ENCODE assay signal across 19 cellular contexts in genomic region chr2:163715199-163715598, GRCh38. TPM values are rescaled to one million over a fixed set of nuclear protein-coding genes. Genes with fewer than 3 reads are reported as not detected.
DNase-seq lines count a peak whose midpoint lies in the region; ATAC-seq, FAIRE-seq and TF ChIP-seq lines count a peak whose summit lies in the region.
"Had no signal": no experiment of that assay in that cellular context is flagged by ENCODE, and none has a peak within 500 bp of the region (broad histone marks: within the 10 kb centered on the region; RNA-seq: fewer than 3 reads in every experiment).

No MANE protein-coding gene starts in this region.

- CTCF ChIA-PET in H1 (lab: Charles Lee; ENCODE audit: partially characterized antibody), result interaction anchor here (0.6 to 0.9 kb wide), 2 partner anchors 8 to 14 kb away, joined by 3 read pairs; no protein-coding TSS in a partner anchor

- H2AK5ac ChIP-seq in H1 (ENCODE audit: low read depth, low read length), result no peak overlapping the region

- no peaks in the 10 kb centered on the region for H3K36me3 ChIP-seq in H1 (ENCODE audit: control insufficient read depth in 2 of 4, insufficient read depth in 4 of 4, low read length in 3 of 4)
- H3K36me3 ChIP-seq in neural progenitor cell, result no peaks in the 10 kb centered on the region
- H3K36me3 ChIP-seq: SJSA1 had no signal

- H3K9me3 ChIP-seq in H1 (ENCODE audit: insufficient read depth in 2 of 2, low read depth in 1 of 2, low read length in 1 of 2) (no peaks in the 10 kb centered on the region), neural progenitor cell (ENCODE audit: low read depth) (no peaks in the 10 kb centered on the region)
- H3K9me3 ChIP-seq: SJSA1 had no signal

- no peak overlapping the region for H3K23ac ChIP-seq in H1 (ENCODE audit: insufficient read length)

- H3F3A ChIP-seq in neural progenitor cell (ENCODE audit: low read depth), result peaks cover 25% of the 10 kb centered on the region

- TF ChIP-seq CTCF in H1 (IDR thresholded peaks at IDR 0.05; ENCODE audit: control extremely low read depth in 1 of 3, insufficient read depth in 1 of 3, low read depth in 1 of 3, low read length in 3 of 3) (no peak), neural progenitor cell (IDR thresholded peaks at IDR 0.05) (no peak)

- TF ChIP-seq RAD21 in H1 (IDR thresholded peaks at IDR 0.05 in 1 of 2, conservative IDR thresholded peaks at IDR 0.05 in 1 of 2; ENCODE audit: low read depth in 2 of 2, low read length in 2 of 2), result no peak

- no peak overlapping the region for H3K27ac ChIP-seq in H1 (ENCODE audit: low read depth, low read length)
- peak overlapping the region; percentile 84 for H3K27ac ChIP-seq in neural progenitor cell
- H3K27ac ChIP-seq: GM23248, SJSA1 had no signal

- FAIRE-seq in H1 (lab: Jason Lieb, UNC), result no peak
- FAIRE-seq: GM19239 had no signal

- H3K27me3 ChIP-seq in H1 (replicated peaks in 1 of 4; ENCODE audit: control insufficient read depth in 3 of 4, extremely low read depth in 1 of 4, insufficient read depth in 3 of 4, low read length in 3 of 4), result no peaks in the 10 kb centered on the region; a peak in 1 of 7 replicates
- H3K27me3 ChIP-seq in neural progenitor cell, result no peaks in the 10 kb centered on the region
- H3K27me3 ChIP-seq: SJSA1 had no signal

- no peak for ATAC-seq in HG03520 (IDR thresholded peaks at IDR 0.05; ENCODE audit: unreplicated experiment)

- no peak overlapping the region for H4K91ac ChIP-seq in H1 (replicated peaks; ENCODE audit: insufficient read length, low read length)

- 88% methylated on average over 8 of the region's 8 CpGs; no CpG with 5 or more reads in 1 of the 2 experiments for WGBS in H1 (ENCODE audit: extremely low coverage in 1 of 2, insufficient coverage in 1 of 2, insufficient read length in 1 of 2, insufficient replicate concordance in 2 of 2, low coverage in 1 of 2, low lambda C conversion rate in 2 of 2, missing lambda C conversion rate in 1 of 2), 2 experiments

- no peak overlapping the region for H2BK20ac ChIP-seq in H1 (ENCODE audit: low read length)

- peaks cover 10 to 11% of the 10 kb centered on the region in 2 experiments for H4K20me1 ChIP-seq in H1 (replicated peaks in 1 of 2; ENCODE audit: control insufficient read depth in 1 of 2, insufficient read depth in 2 of 2, low read length in 2 of 2)
- peaks cover 9% of the 10 kb centered on the region for H4K20me1 ChIP-seq in neural progenitor cell (ENCODE audit: low read depth)

- POLR2A ChIA-PET in H1 (lab: Charles Lee; ENCODE audit: partially characterized antibody), result no interaction called here

- H3K18ac ChIP-seq in H1 (ENCODE audit: extremely low read depth, low read length), result no peak overlapping the region

- H3K9ac ChIP-seq in H1 (replicated peaks in 1 of 4; ENCODE audit: extremely low read depth in 1 of 4, low read depth in 3 of 4, low read length in 3 of 4), result no peak overlapping the region; a peak in 1 of 7 replicates
- no peak overlapping the region for H3K9ac ChIP-seq in neural progenitor cell
- H3K9ac ChIP-seq: GM23248 had no signal

- peak overlapping the region; percentile 30 for H4K5ac ChIP-seq in H1 (ENCODE audit: insufficient read length, low read depth, low read length)

- peak overlapping the region; percentile 62 for H3K4me3 Mint-ChIP-seq in neural progenitor cell
- H3K4me3 Mint-ChIP-seq: CD4-positive, CD25-positive, alpha-beta regulatory T cell had no signal

- H3K56ac ChIP-seq in H1 (replicated peaks; ENCODE audit: insufficient read length, low read depth, low read length), result no peak overlapping the region

- no peak overlapping the region for H3K4me2 ChIP-seq in H1 (ENCODE audit: insufficient read depth in 1 of 2, low read depth in 2 of 2, low read length in 2 of 2)
- H3K4me2 ChIP-seq in neural progenitor cell, result peak overlapping the region; percentile 63

- no peak overlapping the region for H2AFZ ChIP-seq in H1 (ENCODE audit: low read length)
- no peak overlapping the region for H2AFZ ChIP-seq in neural progenitor cell (replicated peaks)
- H2AFZ ChIP-seq: GM23248 had no signal

- peaks cover 0 to 9% (median 7%) of the 10 kb centered on the region in 4 experiments; a peak in 4 of 7 replicates for H3K4me1 ChIP-seq in H1 (replicated peaks in 1 of 4; ENCODE audit: control insufficient read depth in 3 of 4, insufficient read depth in 4 of 4, low read length in 3 of 4)
- peaks cover 92% of the 10 kb centered on the region for H3K4me1 ChIP-seq in neural progenitor cell
- H3K4me1 ChIP-seq: SJSA1 had no signal

- H2BK120ac ChIP-seq in H1 (replicated peaks; ENCODE audit: low read depth, low read length), result no peak overlapping the region

- H3K79me2 ChIP-seq in H1 (ENCODE audit: control insufficient read depth in 1 of 2, insufficient read depth in 2 of 2, low read length in 2 of 2) (peaks cover 0 to 85% of the 10 kb centered on the region in 2 experiments; a peak in 3 of 4 replicates), neural progenitor cell (ENCODE audit: low read depth) (peaks cover 100% of the 10 kb centered on the region)

- no peaks in the 10 kb centered on the region for H3K27me3 Mint-ChIP-seq in neural progenitor cell (ENCODE audit: insufficient read depth, low read depth)
- H3K27me3 Mint-ChIP-seq: CD4-positive, CD25-positive, alpha-beta regulatory T cell had no signal

- peaks cover 73% of the 10 kb centered on the region for H3K4me1 Mint-ChIP-seq in neural progenitor cell
- H3K4me1 Mint-ChIP-seq: CD4-positive, CD25-positive, alpha-beta regulatory T cell had no signal

- H3K36me3 Mint-ChIP-seq in neural progenitor cell, result no peaks in the 10 kb centered on the region
- H3K36me3 Mint-ChIP-seq: CD4-positive, CD25-positive, alpha-beta regulatory T cell had no signal

- no peak for TF ChIP-seq EP300 in H1 (IDR thresholded peaks at IDR 0.05; ENCODE audit: borderline replicate concordance in 1 of 2, low read depth in 2 of 2, low read length in 2 of 2)

- no peaks in the 10 kb centered on the region for H3K23me2 ChIP-seq in H1 (ENCODE audit: low read depth, low read length)

- no peak overlapping the region for H3K4ac ChIP-seq in H1 (replicated peaks; ENCODE audit: insufficient read length, low read depth, low read length)

- H3K14ac ChIP-seq in H1 (ENCODE audit: insufficient read length), result no peak overlapping the region

- H3K9me3 Mint-ChIP-seq in neural progenitor cell, result no peaks in the 10 kb centered on the region

- DNase-seq in DMS114 treated with DMSO at 0.1 percent for 48 hours (lab: John Stamatoyannopoulos, UW; ENCODE audit: unreplicated experiment) (peak; percentile 50), NCI-H69 (lab: John Stamatoyannopoulos, UW) (peak; percentile 67), H1 (ENCODE audit: low read depth in 1 of 2, low spot score in 2 of 2) (no peak), neural progenitor cell (ENCODE audit: low spot score) (peak; percentile 56), SW480 (ENCODE audit: low spot score) (no peak), KG1 (lab: John Stamatoyannopoulos, UW) (no peak)
- DNase-seq: AML-193; Calu3; CD4-positive, CD25-positive, alpha-beta regulatory T cell; DND-41; GF-D8; GM23248; Karpas-422; NCI-H1417; NCI-H2029; NCI-H524 had no signal

- H2BK5ac ChIP-seq in H1 (ENCODE audit: low read depth, low read length), result no peak overlapping the region

- no peak for TF ChIP-seq POLR2A in H1 (IDR thresholded peaks at IDR 0.05; ENCODE audit: control extremely low read depth in 1 of 2, low read depth in 2 of 2, low read length in 2 of 2)

- H2BK15ac ChIP-seq in H1 (ENCODE audit: low read length), result no peak overlapping the region

- H3K4me3 ChIP-seq in H1 (ENCODE audit: extremely low read depth in 1 of 4, insufficient read depth in 2 of 4, low read depth in 3 of 4, low read length in 4 of 4) (no peak overlapping the region), neural progenitor cell (no peak overlapping the region)
- H3K4me3 ChIP-seq: GM23248, SJSA1 had no signal

- no peak overlapping the region for H4K8ac ChIP-seq in H1 (ENCODE audit: extremely low read depth, insufficient read depth, low read length)

- 0 out of 2 replicates have a peak, but pooled peaks cover 4% of the 10 kb centered on the region for H3K79me1 ChIP-seq in H1 (ENCODE audit: low read depth, low read length)

- H2BK12ac ChIP-seq in H1 (ENCODE audit: low read depth, low read length), result peak overlapping the region; percentile 50; the same call in 1 of the 2 replicates

- H3K27ac Mint-ChIP-seq in neural progenitor cell, result peak overlapping the region; percentile 23
- H3K27ac Mint-ChIP-seq: CD4-positive, CD25-positive, alpha-beta regulatory T cell had no signal

TF ChIP-seq in H1, 55 proteins besides CTCF, POLR2A, EP300 and RAD21:
- TF ChIP-seq MAFK (IDR thresholded peaks at IDR 0.05; ENCODE audit: low read depth, low read length) (no peak), KDM5A (IDR thresholded peaks at IDR 0.05; ENCODE audit: low read length) (no peak), CHD1 (IDR thresholded peaks at IDR 0.05; ENCODE audit: low read depth, low read length) (no peak), TAF1 (IDR thresholded peaks at IDR 0.05; ENCODE audit: low read depth, low read length) (no peak), JUN (IDR thresholded peaks at IDR 0.05; ENCODE audit: low read depth, low read length) (no peak)

RNA-seq across cellular contexts. Expression of gene FIGN, which starts 20.6 kb away (rescaled TPM):
- total RNA-seq in H1 (2021; fragmentation: NEBNext Ultra II Directional; extraction: Animal tissue kit (Norgen Biotek cat#: 25700)), result 21.5 and 22.8 TPM in 2 replicates
- 5.0 and 6.0 TPM in 2 replicates for polyA plus RNA-seq in H1 (2011; rRNA removed)
- 5.5 TPM for polyA plus RNA-seq in H1 (2011; cell fraction: cytosol; rRNA removed)
- polyA plus RNA-seq in H1 (2011; cell fraction: nucleus; rRNA removed), result 11.5 TPM
- 5.0 to 10.1 TPM (median 7.2 TPM) in 4 replicates for polyA plus RNA-seq in H1 (2012, experiment 1 of 2)
- polyA plus RNA-seq in H1 (2012, experiment 2 of 2), result 0.42 TPM
- 6.6 TPM for polyA plus RNA-seq in H1 (2013, experiment 1 of 2)
- polyA plus RNA-seq in H1 (2013, experiment 2 of 2), result 6.6 TPM
- polyA minus RNA-seq in H1 (2011; rRNA and poly(A)+ RNA removed), result 17.7 and 19.0 TPM in 2 replicates
- polyA minus RNA-seq in H1 (2011; cell fraction: cytosol; rRNA and poly(A)+ RNA removed), result 10.5 TPM
- 25.1 TPM for polyA minus RNA-seq in H1 (2011; cell fraction: nucleus; rRNA and poly(A)+ RNA removed)
- total RNA-seq in neural progenitor cell (ENCODE audit: low replicate concordance), result 27.7 and 41.1 TPM in 2 replicates
- total RNA-seq: CD4-positive, CD25-positive, alpha-beta regulatory T cell had no signal
- polyA plus RNA-seq: CD4-positive, CD25-positive, alpha-beta regulatory T cell had no signal

Comparison
In these comparisons a context has a peak if more than half of its experiments do, and no peak if none do; other contexts are left out.
1. DNase-seq: peak in DMS114 treated with DMSO at 0.1 percent for 48 hours (single experiment), NCI-H69 (single experiment) and neural progenitor cell (single experiment); none in H1 (0 of 2), SW480 (single experiment) and KG1 (single experiment).